Comparison of ENCODE assay signal across 15 cellular contexts in genomic region chr12:112091563-112091962, GRCh38. TPM values are rescaled to one million over a fixed set of nuclear protein-coding genes. Genes with fewer than 3 reads are reported as not detected.
DNase-seq lines count a peak whose midpoint lies in the region; ATAC-seq and TF ChIP-seq lines count a peak whose summit lies in the region.
"Had no signal": no experiment of that assay in that cellular context is flagged by ENCODE, and none has a peak within 500 bp of the region (broad histone marks: within the 10 kb centered on the region; RNA-seq: fewer than 3 reads in every experiment).

No MANE protein-coding gene starts in this region.

- H4K91ac ChIP-seq in trophoblast cell (ENCODE audit: low read depth, low read length), result no peak overlapping the region

- no peak overlapping the region for H2AFZ ChIP-seq in trophoblast cell (ENCODE audit: insufficient read depth, low read length, poor library complexity)
- H2AFZ ChIP-seq: GM23338 had no signal

- H3K18ac ChIP-seq in trophoblast cell (ENCODE audit: low read length), result no peak overlapping the region

- no peak overlapping the region for H2BK12ac ChIP-seq in trophoblast cell (ENCODE audit: low read length)

- H3K9me3 ChIP-seq in breast epithelium (no peaks in the 10 kb centered on the region), trophoblast cell (ENCODE audit: insufficient read depth, low read depth, low read length) (no peaks in the 10 kb centered on the region)
- H3K9me3 ChIP-seq: BLaER1 treated with 17β-estradiol and CSF1 and Interleukin-3, amounts not matched to agents 10 nM and 100 nM had no signal

- H3K27ac Mint-ChIP-seq in MCF 10A (ENCODE audit: low read depth, unreplicated experiment), result peak overlapping the region; percentile 57
- H3K27ac Mint-ChIP-seq in dendritic cell treated with granulocyte-macrophage colony-stimulating factor and Interleukin-4, amounts not matched to agents 40 ng/mL and 50 ng/mL, for 4 days, result peak overlapping the region; percentile 16
- H3K27ac Mint-ChIP-seq: B cell; CD8-positive, alpha-beta T cell; GM23338 had no signal

- no peak overlapping the region for H4K12ac ChIP-seq in trophoblast cell (ENCODE audit: low read depth, low read length)

- peaks cover 1% of the 10 kb centered on the region for H3K79me2 ChIP-seq in trophoblast cell (ENCODE audit: control insufficient read depth, insufficient read depth, low read length, poor library complexity)

- TF ChIP-seq CTCF in MCF 10A (IDR thresholded peaks at IDR 0.05; ENCODE audit: unreplicated experiment) (no peak), breast epithelium (IDR thresholded peaks at IDR 0.05) (no peak)

- H4K8ac ChIP-seq in trophoblast cell (ENCODE audit: low read depth, low read length), result no peak overlapping the region

- H3K4me1 ChIP-seq in breast epithelium, result no peaks in the 10 kb centered on the region
- no peaks in the 10 kb centered on the region for H3K4me1 ChIP-seq in trophoblast cell (ENCODE audit: control insufficient read depth in 1 of 2, insufficient read depth in 2 of 2, low read length in 2 of 2)

- H2BK120ac ChIP-seq in trophoblast cell (ENCODE audit: insufficient read depth, low read length, poor library complexity), result no peak overlapping the region

- DNase-seq in activated T-cell treated with anti-CD3 and anti-CD28 coated beads, Interleukin-2, amount 50 U/mL, for 48 hours, result peak; percentile 9 to 13
- DNase-seq in activated T-cell treated with anti-CD3 and anti-CD28 coated beads, Interleukin-2, amount 50 U/mL, for 4 hours, result no peak
- DNase-seq in MCF 10A (ENCODE audit: unreplicated experiment) (no peak), breast epithelium (ENCODE audit: low spot score in 2 of 2) (no peak), trophoblast cell (peak; percentile 30 to 62), NCI-H526 treated with DMSO at 0.1 percent for 48 hours (lab: John Stamatoyannopoulos, UW) (no peak)
- DNase-seq: Calu3; CD8-positive, alpha-beta T cell; DMS79 treated with DMSO at 0.1 percent for 48 hours; GF-D8; HCEC 1CT had no signal

- no peak for TF ChIP-seq POLR2A in breast epithelium (IDR thresholded peaks at IDR 0.05)

- H3K4me3 Mint-ChIP-seq in activated T-cell treated with anti-CD3 and anti-CD28 coated beads, Interleukin-2, amount 50 U/mL, for 4 hours, result no peak overlapping the region
- H3K4me3 Mint-ChIP-seq in MCF 10A (ENCODE audit: unreplicated experiment), result no peak overlapping the region
- no peak overlapping the region for H3K4me3 Mint-ChIP-seq in dendritic cell treated with granulocyte-macrophage colony-stimulating factor and Interleukin-4, amounts not matched to agents 40 ng/mL and 50 ng/mL, for 4 days
- H3K4me3 Mint-ChIP-seq: B cell; CD8-positive, alpha-beta T cell; GM23338 had no signal

- no peak overlapping the region for H3K4ac ChIP-seq in trophoblast cell (ENCODE audit: low read depth, low read length)

- H3K23ac ChIP-seq in trophoblast cell (ENCODE audit: low read length), result no peak overlapping the region

- peaks cover 28% of the 10 kb centered on the region for H3K36me3 Mint-ChIP-seq in activated T-cell treated with anti-CD3 and anti-CD28 coated beads, Interleukin-2, amount 50 U/mL, for 4 hours (ENCODE audit: insufficient read depth)
- H3K36me3 Mint-ChIP-seq in MCF 10A (ENCODE audit: insufficient read depth, unreplicated experiment), result peaks cover 74% of the 10 kb centered on the region
- H3K36me3 Mint-ChIP-seq in dendritic cell treated with granulocyte-macrophage colony-stimulating factor and Interleukin-4, amounts not matched to agents 40 ng/mL and 50 ng/mL, for 4 days (ENCODE audit: low read depth), result peaks cover 69% of the 10 kb centered on the region

- H2BK5ac ChIP-seq in trophoblast cell (ENCODE audit: low read depth, low read length, poor library complexity), result no peak overlapping the region

- H2AK5ac ChIP-seq in trophoblast cell (ENCODE audit: low read length), result no peak overlapping the region

- intact Hi-C loops in MCF 10A (cut with micrococcal nuclease) (no loop called here), breast epithelium (cut with DNase I; ENCODE audit: low total_unique reads) (no loop called here)
- intact Hi-C loops in dendritic cell treated with granulocyte-macrophage colony-stimulating factor and Interleukin-4, amounts not matched to agents 40 ng/mL and 50 ng/mL, for 4 days (cut with micrococcal nuclease), result no loop called here

- BruUV-seq in MCF 10A (replicated peaks; lab: Mats Ljungman, UMichigan), result no TSS peak

- ATAC-seq in activated T-cell treated with anti-CD3 and anti-CD28 coated beads, Interleukin-2, amount 50 U/mL, for 4 hours, result no peak
- ATAC-seq: CD8-positive, alpha-beta T cell; GM23338 had no signal

- POLR2A ChIA-PET in MCF 10A (lab: Yijun Ruan, JAX), result interaction anchor here (1.1 kb wide), 1 partner anchor 18 kb away, joined by 3 read pairs; no protein-coding TSS in a partner anchor

- H3K9ac ChIP-seq in trophoblast cell (ENCODE audit: low read length), result no peak overlapping the region
- H3K9ac ChIP-seq: BLaER1 treated with 17β-estradiol and CSF1 and Interleukin-3, amounts not matched to agents 10 nM and 100 nM had no signal

- H3K79me1 ChIP-seq in trophoblast cell (ENCODE audit: low read length), result no peaks in the 10 kb centered on the region

- H3K27me3 Mint-ChIP-seq in activated T-cell treated with anti-CD3 and anti-CD28 coated beads, Interleukin-2, amount 50 U/mL, for 4 hours (ENCODE audit: low read depth), result no peaks in the 10 kb centered on the region
- H3K27me3 Mint-ChIP-seq in MCF 10A (ENCODE audit: insufficient read depth, unreplicated experiment), result no peaks in the 10 kb centered on the region
- no peaks in the 10 kb centered on the region for H3K27me3 Mint-ChIP-seq in dendritic cell treated with granulocyte-macrophage colony-stimulating factor and Interleukin-4, amounts not matched to agents 40 ng/mL and 50 ng/mL, for 4 days
- H3K27me3 Mint-ChIP-seq: B cell had no signal

- WGBS in trophoblast cell (ENCODE audit: extremely low coverage, insufficient coverage, insufficient read length), result no CpG with 5 or more reads among the region's 3 CpGs

- H3K9me3 Mint-ChIP-seq in activated T-cell treated with anti-CD3 and anti-CD28 coated beads, Interleukin-2, amount 50 U/mL, for 4 hours, result no peaks in the 10 kb centered on the region
- H3K9me3 Mint-ChIP-seq in MCF 10A (ENCODE audit: unreplicated experiment), result no peaks in the 10 kb centered on the region
- no peaks in the 10 kb centered on the region for H3K9me3 Mint-ChIP-seq in dendritic cell treated with granulocyte-macrophage colony-stimulating factor and Interleukin-4, amounts not matched to agents 40 ng/mL and 50 ng/mL, for 4 days
- H3K9me3 Mint-ChIP-seq: CD8-positive, alpha-beta T cell; GM23338 had no signal

- H3K36me3 ChIP-seq in breast epithelium, result no peaks in the 10 kb centered on the region
- H3K36me3 ChIP-seq in trophoblast cell (ENCODE audit: control insufficient read depth in 1 of 2, insufficient read depth in 2 of 2, low read length in 2 of 2), result peaks cover 22 to 26% of the 10 kb centered on the region in 2 experiments

- H3K4me3 ChIP-seq in breast epithelium, result no peak overlapping the region
- no peak overlapping the region for H3K4me3 ChIP-seq in trophoblast cell (ENCODE audit: low read depth, low read length)
- H3K4me3 ChIP-seq: BLaER1 treated with 17β-estradiol and CSF1 and Interleukin-3, amounts not matched to agents 10 nM and 100 nM; GM23338 had no signal

- H3K27ac ChIP-seq in breast epithelium, result no peak overlapping the region
- H3K27ac ChIP-seq in trophoblast cell (ENCODE audit: low read depth, low read length), result no peak overlapping the region
- H3K27ac ChIP-seq: BLaER1 treated with 17β-estradiol and CSF1 and Interleukin-3, amounts not matched to agents 10 nM and 100 nM had no signal

- H3K27me3 ChIP-seq in breast epithelium (no peaks in the 10 kb centered on the region), trophoblast cell (ENCODE audit: insufficient read depth, low read length) (no peaks in the 10 kb centered on the region)
- H3K27me3 ChIP-seq: BLaER1 treated with 17β-estradiol and CSF1 and Interleukin-3, amounts not matched to agents 10 nM and 100 nM had no signal

- CTCF ChIA-PET in MCF 10A (lab: Yijun Ruan, JAX), result interaction anchor here (0.6 to 1.4 kb wide), 2 partner anchors 16 to 21 kb away, joined by 3 read pairs; no protein-coding TSS in a partner anchor

- peaks cover 25% of the 10 kb centered on the region for H3K4me1 Mint-ChIP-seq in activated T-cell treated with anti-CD3 and anti-CD28 coated beads, Interleukin-2, amount 50 U/mL, for 4 hours (ENCODE audit: low read depth)
- H3K4me1 Mint-ChIP-seq in MCF 10A (ENCODE audit: insufficient read depth, unreplicated experiment), result peaks cover 21% of the 10 kb centered on the region
- H3K4me1 Mint-ChIP-seq in dendritic cell treated with granulocyte-macrophage colony-stimulating factor and Interleukin-4, amounts not matched to agents 40 ng/mL and 50 ng/mL, for 4 days (ENCODE audit: low read depth), result peaks cover 23% of the 10 kb centered on the region

- no peak overlapping the region for H3K4me2 ChIP-seq in trophoblast cell (ENCODE audit: low read length)
- H3K4me2 ChIP-seq: BLaER1 treated with 17β-estradiol and CSF1 and Interleukin-3, amounts not matched to agents 10 nM and 100 nM; GM23338 had no signal

- H3K14ac ChIP-seq in trophoblast cell (ENCODE audit: low read length), result no peak overlapping the region

RNA-seq across cellular contexts. Expression of gene NAA25, which starts 17.0 kb away (rescaled TPM):
- total RNA-seq in activated T-cell treated with anti-CD3 and anti-CD28 coated beads, Interleukin-2, amount 50 U/mL, for 4 hours, result 10 to 100 TPM; 60.1 to 67.5 (median 60.5) TPM
- 37.1 and 39.2 TPM in 2 replicates for total RNA-seq in MCF 10A (2022)
- total RNA-seq in breast epithelium, result 10 to 100 TPM; 16.8 to 48.3 (median 37.0) TPM
- 17.0 and 19.3 TPM in 2 replicates for polyA plus RNA-seq in trophoblast cell (2013)

RNA-seq across cellular contexts. Expression of gene TRAFD1, which starts 33.8 kb away (rescaled TPM):
- total RNA-seq in activated T-cell treated with anti-CD3 and anti-CD28 coated beads, Interleukin-2, amount 50 U/mL, for 4 hours, result 10 to 100 TPM; 47.1 to 52.3 (median 49.4) TPM
- 23.4 and 29.7 TPM in 2 replicates for total RNA-seq in MCF 10A (2022)
- 10 to 100 TPM; 25.9 to 64.2 (median 54.4) TPM for total RNA-seq in breast epithelium
- 15.0 and 16.1 TPM in 2 replicates for polyA plus RNA-seq in trophoblast cell (2013)

Comparison
In these comparisons a context has a peak if more than half of its experiments do, and no peak if none do; other contexts are left out.
1. DNase-seq: peak in activated T-cell treated with anti-CD3 and anti-CD28 coated beads, Interleukin-2, amount 50 U/mL, for 48 hours (2 of 2) and trophoblast cell (2 of 2); none in activated T-cell treated with anti-CD3 and anti-CD28 coated beads, Interleukin-2, amount 50 U/mL, for 4 hours (single experiment), MCF 10A (single experiment), breast epithelium (0 of 2) and NCI-H526 treated with DMSO at 0.1 percent for 48 hours (single experiment).